In the genomic region with DNA sequence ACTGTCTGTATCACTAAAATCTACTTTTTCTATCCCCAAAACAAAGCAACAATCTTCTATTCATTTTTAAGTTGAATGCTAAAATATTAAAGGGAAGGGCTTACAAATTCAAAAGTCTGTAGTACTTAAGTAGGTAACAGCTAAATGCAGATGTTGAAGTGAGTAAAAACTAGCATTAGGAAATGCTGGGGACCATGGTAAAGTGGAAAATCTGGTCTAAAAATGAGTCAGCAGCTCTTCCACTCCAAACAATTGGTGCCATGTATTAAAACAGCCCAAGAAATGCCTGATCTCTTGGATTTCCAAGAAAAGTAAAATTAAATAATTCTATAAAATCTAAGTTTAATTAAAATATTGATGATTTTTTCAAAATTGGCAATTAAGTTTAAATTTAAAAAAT, we compare ENCODE assay signal across 24 cellular contexts.
A peak's percentile ranks its signal among the peaks of the same experiment; 100 is the strongest.
DNase-seq lines count a peak whose midpoint lies in the region; ATAC-seq, FAIRE-seq and TF ChIP-seq lines count a peak whose summit lies in the region.
"Had no signal": no experiment of that assay in that cellular context is flagged by ENCODE, and none has a peak within 500 bp of the region (broad histone marks: within the 10 kb centered on the region; RNA-seq: fewer than 3 reads in every experiment).

No MANE protein-coding gene starts in this region.

- TF ChIP-seq RAD21 in GM12878 (IDR thresholded peaks at IDR 0.05; ENCODE audit: insufficient read depth, low read depth, low read length) = no peak

- no peak overlapping the region for H3K9ac ChIP-seq in GM12878 (ENCODE audit: control insufficient read depth, insufficient read depth, low read length)

- CTCF ChIA-PET in GM12878 (lab: Yijun Ruan, JAX) = no interaction called here

- peaks cover 14% of the 10 kb centered on the region for H3K4me1 Mint-ChIP-seq in GM23338

- RAD21 ChIA-PET in GM12878 (lab: Charles Lee; ENCODE audit: unreplicated experiment) = interaction anchor here (3.3 kb wide), 1 partner anchor 74 kb away, joined by 20 read pairs; a partner anchor contains a TSS

- H3K9me3 Mint-ChIP-seq in GM23338 = no peaks in the 10 kb centered on the region
- H3K9me3 Mint-ChIP-seq: natural killer cell; stimulated activated naive CD8-positive, alpha-beta T cell treated with anti-CD3 and anti-CD28 coated beads, Interleukin-15, amount 100 ng/mL, for 72 hours had no signal

- H3K4me2 ChIP-seq in GM23338 = no peak overlapping the region
- H3K4me2 ChIP-seq in GM12878 (ENCODE audit: control insufficient read depth, insufficient read depth) = no peak overlapping the region

- no peaks in the 10 kb centered on the region for H4K20me1 ChIP-seq in GM23338 (replicated peaks; ENCODE audit: insufficient read depth)
- no peaks in the 10 kb centered on the region for H4K20me1 ChIP-seq in GM12878 (ENCODE audit: control insufficient read depth, insufficient read depth)

- no peak for TF ChIP-seq CTCF in GM23338 (conservative IDR thresholded peaks at IDR 0.05; ENCODE audit: low read depth in 2 of 2)
- TF ChIP-seq CTCF in GM12878 (IDR thresholded peaks at IDR 0.05 in 2 of 3, conservative IDR thresholded peaks at IDR 0.05 in 1 of 3; ENCODE audit: control insufficient read depth in 2 of 3, extremely low read depth in 1 of 3, insufficient read depth in 1 of 3, low read depth in 3 of 3, low read length in 3 of 3) = no peak
- no peak for TF ChIP-seq CTCF in fibroblast of the aortic adventitia (IDR thresholded peaks at IDR 0.05; ENCODE audit: insufficient read depth, low read length)
- no peak for TF ChIP-seq CTCF in spleen (IDR thresholded peaks at IDR 0.05 in 8 of 11, conservative IDR thresholded peaks at IDR 0.05 in 3 of 11)

- POLR2A ChIA-PET in GM12878 (lab: Charles Lee) = no interaction called here

- H3K4me3 ChIP-seq in GM23338 = no peak overlapping the region
- no peak overlapping the region for H3K4me3 ChIP-seq in GM12878
- H3K4me3 ChIP-seq in fibroblast of the aortic adventitia (ENCODE audit: low read depth, low read length) = no peak overlapping the region
- no peak overlapping the region for H3K4me3 ChIP-seq in spleen
- H3K4me3 ChIP-seq: heart right ventricle, ovary, tibial nerve had no signal

- H3K4me1 ChIP-seq in GM23338 (ENCODE audit: insufficient read depth) (peaks cover 6% of the 10 kb centered on the region; the same call in 1 of the 2 replicates), GM12878 (ENCODE audit: control insufficient read depth, insufficient read depth, low read length) (peaks cover 21% of the 10 kb centered on the region), spleen (peaks cover 0 to 36% (median 27%) of the 10 kb centered on the region in 6 donors)

- BruUV-seq in GM12878 (replicated peaks; lab: Mats Ljungman, UMichigan) = no TSS peak

- TF ChIP-seq POLR2A in GM12878 (IDR thresholded peaks at IDR 0.05; ENCODE audit: low read depth, low read length) (no peak), spleen (IDR thresholded peaks at IDR 0.05) (no peak)

- H3K4me3 Mint-ChIP-seq in GM23338 = no peak overlapping the region
- H3K4me3 Mint-ChIP-seq: activated CD8-positive, alpha-beta memory T cell treated with anti-CD3 and anti-CD28 coated beads, Interleukin-2, amount 10 ng/mL, durations not matched to agents 7 days and 5 days; mesothelial cell of epicardium; natural killer cell; T-helper 17 cell had no signal

- no peaks in the 10 kb centered on the region for H3K27me3 Mint-ChIP-seq in GM23338 (ENCODE audit: insufficient read depth, low read depth, poor library complexity)

- H2AFZ ChIP-seq in GM23338 (no peak overlapping the region), GM12878 (ENCODE audit: control insufficient read depth, low read depth, low read length) (no peak overlapping the region)

- H3K27me3 ChIP-seq in GM23338 (ENCODE audit: insufficient read depth) (no peaks in the 10 kb centered on the region), GM12878 (replicated peaks in 1 of 2; ENCODE audit: control insufficient read depth in 2 of 2, insufficient read depth in 2 of 2, low read length in 1 of 2) (no peaks in the 10 kb centered on the region), spleen (replicated peaks in 1 of 7) (no peaks in the 10 kb centered on the region)
- H3K27me3 ChIP-seq: heart right ventricle, ovary, tibial nerve had no signal

- H3K9me3 ChIP-seq in GM12878 (replicated peaks; ENCODE audit: control insufficient read depth, insufficient read depth, low read length) (peaks cover 9% of the 10 kb centered on the region; the same call in 1 of the 3 replicates), spleen (peaks cover 0 to 4% (median 0%) of the 10 kb centered on the region in 8 donors)
- H3K9me3 ChIP-seq: ovary, tibial nerve had no signal

- SMC1A ChIA-PET in GM12878 (lab: Charles Lee; ENCODE audit: uncharacterized antibody, unreplicated experiment) = interaction anchor here (1.0 kb wide), 1 partner anchor 84 kb away, joined by 3 read pairs; no protein-coding TSS in a partner anchor

- H3K27ac ChIP-seq in GM23338 (ENCODE audit: low read depth) (no peak overlapping the region), GM12878 (ENCODE audit: control insufficient read depth, insufficient read depth) (no peak overlapping the region), spleen (no peak overlapping the region)
- H3K27ac ChIP-seq: ovary, tibial nerve had no signal

- ATAC-seq in GM23338 = no peak
- ATAC-seq in GM12878 = no peak
- ATAC-seq in GM18867 (IDR thresholded peaks at IDR 0.05; ENCODE audit: unreplicated experiment) = no peak
- ATAC-seq in HG03520 (IDR thresholded peaks at IDR 0.05; ENCODE audit: unreplicated experiment) = no peak
- ATAC-seq: activated CD8-positive, alpha-beta memory T cell treated with anti-CD3 and anti-CD28 coated beads, Interleukin-2, amount 10 ng/mL, durations not matched to agents 7 days and 5 days; heart right ventricle; natural killer cell; stimulated activated naive CD8-positive, alpha-beta T cell treated with anti-CD3 and anti-CD28 coated beads, Interleukin-15, amount 100 ng/mL, for 72 hours; T-helper 17 cell had no signal

- no peak for FAIRE-seq in GM12878 (lab: Jason Lieb, UNC)

- in situ Hi-C loops in GM12878 (cut with MboI) = no loop called here

- H3K79me2 ChIP-seq in GM23338 (replicated peaks; ENCODE audit: insufficient read depth) (no peaks in the 10 kb centered on the region), GM12878 (ENCODE audit: control insufficient read depth, insufficient read depth, low read length) (no peaks in the 10 kb centered on the region)

- H3K36me3 ChIP-seq in GM23338 (ENCODE audit: insufficient read depth) (no peaks in the 10 kb centered on the region), GM12878 (ENCODE audit: control insufficient read depth in 2 of 2, insufficient read depth in 2 of 2, low read length in 1 of 2) (no peaks in the 10 kb centered on the region), spleen (no peaks in the 10 kb centered on the region)
- H3K36me3 ChIP-seq: heart right ventricle, ovary, tibial nerve had no signal

- H3K9me2 ChIP-seq in GM23338 (ENCODE audit: insufficient read depth) = no peaks in the 10 kb centered on the region

- DNase-seq in GM23338 (ENCODE audit: low spot score) = no peak
- peak; percentile 47 for DNase-seq in MV-4-11 (lab: John Stamatoyannopoulos, UW)
- no peak for DNase-seq in GM12878 (ENCODE audit: low read depth, low spot score)
- DNase-seq in fibroblast of the aortic adventitia (ENCODE audit: low read depth) = peak; percentile 25
- no peak for DNase-seq in spleen
- DNase-seq: activated CD4-positive, alpha-beta T cell treated with anti-CD3 and anti-CD28 coated beads for 48 hours; activated CD8-positive, alpha-beta memory T cell treated with anti-CD3 and anti-CD28 coated beads, Interleukin-2, amount 10 ng/mL, durations not matched to agents 7 days and 5 days; activated naive CD4-positive, alpha-beta T cell treated with anti-CD3 and anti-CD28 coated beads, Interleukin-2, amount 50 U/mL, for 16 hours; AML-193; anterior cingulate cortex; heart right ventricle; natural killer cell; NCI-H1048; NCI-H1930; NCI-H345; NK-92 treated with Interleukin-12 subunit alpha and Interleukin-12 subunit beta, amount 100 ng/mL, for 24 hours; ovary; stimulated activated CD4-positive, alpha-beta T cell treated with anti-CD3 and anti-CD28 coated beads, Interleukin-4, amount 100 ng/mL, for 24 hours; stimulated activated naive CD8-positive, alpha-beta T cell treated with anti-CD3 and anti-CD28 coated beads, Interleukin-15, amount 100 ng/mL, for 72 hours; T-helper 17 cell had no signal

- intact Hi-C loops in GM12878 (cut with micrococcal nuclease; ENCODE audit: unreplicated experiment) = no loop called here
- intact Hi-C loops in spleen (cut with DNase I; ENCODE audit: low total_unique reads) = no loop called here

- no peak for TF ChIP-seq EP300 in GM12878 (IDR thresholded peaks at IDR 0.05; ENCODE audit: borderline replicate concordance in 1 of 2, control insufficient read depth in 1 of 2, low read depth in 2 of 2, low read length in 2 of 2)

- no peaks in the 10 kb centered on the region for H3F3A ChIP-seq in GM23338 (replicated peaks; ENCODE audit: low read depth)

- peak overlapping the region; percentile 5; the same call in 1 of the 2 replicates for H3K27ac Mint-ChIP-seq in GM23338
- H3K27ac Mint-ChIP-seq: activated CD8-positive, alpha-beta memory T cell treated with anti-CD3 and anti-CD28 coated beads, Interleukin-2, amount 10 ng/mL, durations not matched to agents 7 days and 5 days; mesothelial cell of epicardium; natural killer cell; stimulated activated naive CD8-positive, alpha-beta T cell treated with anti-CD3 and anti-CD28 coated beads, Interleukin-15, amount 100 ng/mL, for 72 hours; T-helper 17 cell had no signal

- H3K36me3 Mint-ChIP-seq in GM23338 (ENCODE audit: low read depth) = no peaks in the 10 kb centered on the region
- H3K36me3 Mint-ChIP-seq: mesothelial cell of epicardium, natural killer cell had no signal

TF ChIP-seq in GM23338, 12 proteins besides CTCF, POLR2A, EP300 and RAD21:
- no peak for TF ChIP-seq NANOG (IDR thresholded peaks at IDR 0.05; ENCODE audit: borderline replicate concordance)
- no peak for TF ChIP-seq JUNB (IDR thresholded peaks at IDR 0.05; ENCODE audit: unreplicated experiment)
- TF ChIP-seq STAT1 (IDR thresholded peaks at IDR 0.05; ENCODE audit: unreplicated experiment) = no peak
TF ChIP-seq in GM23338: peak in this region for 0.

TF ChIP-seq in GM12878, 131 proteins besides CTCF, POLR2A, EP300 and RAD21 (continues in another document):
- TF ChIP-seq, protein P1, sequence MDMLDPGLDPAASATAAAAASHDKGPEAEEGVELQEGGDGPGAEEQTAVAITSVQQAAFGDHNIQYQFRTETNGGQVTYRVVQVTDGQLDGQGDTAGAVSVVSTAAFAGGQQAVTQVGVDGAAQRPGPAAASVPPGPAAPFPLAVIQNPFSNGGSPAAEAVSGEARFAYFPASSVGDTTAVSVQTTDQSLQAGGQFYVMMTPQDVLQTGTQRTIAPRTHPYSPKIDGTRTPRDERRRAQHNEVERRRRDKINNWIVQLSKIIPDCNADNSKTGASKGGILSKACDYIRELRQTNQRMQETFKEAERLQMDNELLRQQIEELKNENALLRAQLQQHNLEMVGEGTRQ (IDR thresholded peaks at IDR 0.05; ENCODE audit: borderline replicate concordance, low read depth, low read length) = no peak

Comparison
In these comparisons a context has a peak if more than half of its experiments do, and no peak if none do; other contexts are left out.
1. DNase-seq: peak in MV-4-11 (single experiment) and fibroblast of the aortic adventitia (single experiment); none in GM23338 (single experiment), GM12878 (single experiment) and spleen (single experiment).